In the genomic region with DNA sequence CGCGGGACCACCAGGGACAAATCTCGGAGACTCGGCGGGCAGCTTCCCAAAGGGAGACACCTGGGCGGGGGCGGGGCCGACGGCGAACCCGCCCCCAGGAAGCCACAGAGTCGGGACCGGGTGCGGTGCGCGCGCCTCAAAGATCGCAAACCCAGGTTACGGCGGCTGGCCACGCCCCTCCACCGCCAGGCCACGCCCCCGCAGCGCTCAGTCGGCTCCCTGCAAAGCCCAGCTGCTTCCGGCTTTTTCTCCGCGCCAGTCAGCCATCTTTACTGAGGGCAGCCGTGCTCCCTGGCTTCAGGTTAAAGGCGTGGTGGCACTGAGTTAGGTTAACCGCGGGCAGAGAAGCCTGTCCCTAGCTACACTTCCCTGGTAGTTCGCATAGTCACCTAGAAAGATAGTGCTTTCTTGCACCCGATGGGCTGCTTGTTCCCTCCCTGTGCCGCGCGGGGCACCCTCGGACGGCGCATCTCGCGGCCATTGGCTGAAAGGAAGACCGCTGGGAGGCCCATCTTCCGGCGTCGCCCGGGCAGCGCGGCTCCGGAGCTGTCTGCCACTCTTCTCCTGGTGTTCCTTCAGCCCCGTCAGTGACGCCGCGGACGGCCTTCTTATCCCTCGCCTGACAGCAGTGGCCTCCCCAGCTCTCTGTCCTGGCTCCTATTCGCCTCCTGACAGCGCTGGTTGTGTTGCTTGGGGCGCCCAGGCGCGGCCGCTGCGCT, we compare ENCODE assay signal across 8 cellular contexts. TPM values are rescaled to one million over a fixed set of nuclear protein-coding genes. Genes with fewer than 3 reads are reported as not detected.
DNase-seq lines count a peak whose midpoint lies in the region; ATAC-seq, FAIRE-seq and TF ChIP-seq lines count a peak whose summit lies in the region.

A gene with protein sequence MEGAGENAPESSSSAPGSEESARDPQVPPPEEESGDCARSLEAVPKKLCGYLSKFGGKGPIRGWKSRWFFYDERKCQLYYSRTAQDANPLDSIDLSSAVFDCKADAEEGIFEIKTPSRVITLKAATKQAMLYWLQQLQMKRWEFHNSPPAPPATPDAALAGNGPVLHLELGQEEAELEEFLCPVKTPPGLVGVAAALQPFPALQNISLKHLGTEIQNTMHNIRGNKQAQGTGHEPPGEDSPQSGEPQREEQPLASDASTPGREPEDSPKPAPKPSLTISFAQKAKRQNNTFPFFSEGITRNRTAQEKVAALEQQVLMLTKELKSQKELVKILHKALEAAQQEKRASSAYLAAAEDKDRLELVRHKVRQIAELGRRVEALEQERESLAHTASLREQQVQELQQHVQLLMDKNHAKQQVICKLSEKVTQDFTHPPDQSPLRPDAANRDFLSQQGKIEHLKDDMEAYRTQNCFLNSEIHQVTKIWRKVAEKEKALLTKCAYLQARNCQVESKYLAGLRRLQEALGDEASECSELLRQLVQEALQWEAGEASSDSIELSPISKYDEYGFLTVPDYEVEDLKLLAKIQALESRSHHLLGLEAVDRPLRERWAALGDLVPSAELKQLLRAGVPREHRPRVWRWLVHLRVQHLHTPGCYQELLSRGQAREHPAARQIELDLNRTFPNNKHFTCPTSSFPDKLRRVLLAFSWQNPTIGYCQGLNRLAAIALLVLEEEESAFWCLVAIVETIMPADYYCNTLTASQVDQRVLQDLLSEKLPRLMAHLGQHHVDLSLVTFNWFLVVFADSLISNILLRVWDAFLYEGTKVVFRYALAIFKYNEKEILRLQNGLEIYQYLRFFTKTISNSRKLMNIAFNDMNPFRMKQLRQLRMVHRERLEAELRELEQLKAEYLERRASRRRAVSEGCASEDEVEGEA (minus strand): TSS at position 72 of the 719 bp plus-strand sequence. CDS start 108 bp downstream, outside the sequence.

- DNase-seq in AG09309 (ENCODE audit: low read depth), result peak; percentile 57
- peak; percentile 89 for DNase-seq in NCI-H2196 treated with DMSO at 0.1 percent for 48 hours (lab: John Stamatoyannopoulos, UW; ENCODE audit: unreplicated experiment)
- peak; percentile 87 for DNase-seq in bronchial epithelial cell (ENCODE audit: low read depth)
- peak; percentile 99 for DNase-seq in iPS-NIHi11 (ENCODE audit: low spot score)
- DNase-seq in small intestine, result peak; percentile 95

- peaks cover 4% of the 10 kb centered on the region for H3K36me3 ChIP-seq in bronchial epithelial cell (ENCODE audit: control insufficient read depth, insufficient read depth, low read length)
- H3K36me3 ChIP-seq in small intestine (ENCODE audit: control insufficient read depth in 2 of 2, insufficient read depth in 2 of 2, low read length in 2 of 2), result peaks cover 0 to 2% of the 10 kb centered on the region in 2 donors

- H3K27ac ChIP-seq in small intestine (ENCODE audit: low read depth in 1 of 2, low read length in 1 of 2), result peak within 1 kb of the TSS; percentile 92 to 100

- no peaks in the 10 kb centered on the region for H3K27me3 ChIP-seq in bronchial epithelial cell (ENCODE audit: control insufficient read depth, insufficient read depth, low read length)
- no peaks in the 10 kb centered on the region for H3K27me3 ChIP-seq in small intestine (ENCODE audit: control insufficient read depth in 2 of 2, insufficient read depth in 2 of 2, low read length in 2 of 2)

- ATAC-seq in GM18909 (IDR thresholded peaks at IDR 0.05; ENCODE audit: poor library complexity, unreplicated experiment) (peak; percentile 92), HG03159 (IDR thresholded peaks at IDR 0.05; ENCODE audit: unreplicated experiment) (peak; percentile 90)

- TF ChIP-seq CTCF in AG09309 (IDR thresholded peaks at IDR 0.05; ENCODE audit: control insufficient read depth, insufficient read depth, low read depth, low read length, missing control alignments), result peak; percentile 18
- TF ChIP-seq CTCF in WI38 (IDR thresholded peaks at IDR 0.05; ENCODE audit: low read depth, low read length), result 0 out of 2 replicates have a peak, but pooled peaks have one; percentile 4
- TF ChIP-seq CTCF in bronchial epithelial cell (IDR thresholded peaks at IDR 0.05; ENCODE audit: insufficient read depth, low read length, severe bottlenecking), result peak; percentile 9

- no peak for FAIRE-seq in bronchial epithelial cell (lab: Jason Lieb, UNC)
- no peak for FAIRE-seq in small intestine (lab: Jason Lieb, UNC)

- H3K4me1 ChIP-seq in small intestine (ENCODE audit: control insufficient read depth in 2 of 2, insufficient read depth in 1 of 2, low read depth in 1 of 2, low read length in 1 of 2), result peaks cover 0 to 4% of the 10 kb centered on the region in 2 donors

- WGBS in small intestine, 3 donors, result 0 to 1% (median 0%) methylated on average over 49 to 64 of the region's 64 CpGs

- H3K4me3 ChIP-seq in AG09309 (ENCODE audit: control insufficient read depth, low read depth, low read length), result peak within 1 kb of the TSS; percentile 87
- H3K4me3 ChIP-seq in WI38 (ENCODE audit: low read depth, low read length), result peak within 1 kb of the TSS; percentile 98
- H3K4me3 ChIP-seq in bronchial epithelial cell (ENCODE audit: low read depth, low read length), result peak within 1 kb of the TSS; percentile 74
- H3K4me3 ChIP-seq in small intestine (ENCODE audit: low read depth in 1 of 2, low read length in 2 of 2), result peak within 1 kb of the TSS; percentile 67 to 92

- no peaks in the 10 kb centered on the region for H3K9me3 ChIP-seq in small intestine (ENCODE audit: control insufficient read depth, low read depth)

RNA-seq across cellular contexts. Expression of the gene that starts here (rescaled TPM):
- 46.0 and 54.0 TPM in 2 replicates for total RNA-seq in bronchial epithelial cell
- 10 to 100 TPM; 12.2 to 42.0 (median 24.0) TPM for polyA plus RNA-seq in small intestine

Comparison
In these comparisons a context has a peak if more than half of its experiments do, and no peak if none do; other contexts are left out.
1. Peak in every context shown above with its lines: DNase-seq, ATAC-seq, H3K4me3 ChIP-seq and H3K27ac ChIP-seq.